Comparison of ENCODE assay signal across 23 cellular contexts in the genomic region with DNA sequence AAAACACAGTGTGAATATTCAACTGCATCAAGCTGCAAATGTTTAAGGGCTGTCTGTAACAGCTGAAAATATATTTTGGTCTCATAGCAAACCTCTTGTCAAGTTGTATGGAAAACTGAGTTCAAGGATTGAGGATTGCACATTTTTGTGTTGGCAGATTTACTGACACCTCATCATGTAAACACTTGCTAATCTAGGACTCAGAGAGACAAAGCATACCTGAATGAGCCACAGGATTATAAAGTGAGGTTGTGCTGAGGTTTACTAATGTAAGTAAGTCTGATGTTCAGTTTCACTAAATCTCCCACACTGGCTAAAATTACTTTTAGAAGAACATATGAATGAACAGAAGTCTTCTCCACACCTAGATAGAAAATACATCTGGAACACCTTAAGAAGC.
DNase-seq lines count a peak whose midpoint lies in the region; ATAC-seq and TF ChIP-seq lines count a peak whose summit lies in the region.
"Had no signal": no experiment of that assay in that cellular context is flagged by ENCODE, and none has a peak within 500 bp of the region (broad histone marks: within the 10 kb centered on the region; RNA-seq: fewer than 3 reads in every experiment).

No MANE protein-coding gene starts in this region.

- no peak overlapping the region for H2AFZ ChIP-seq in IMR-90 (replicated peaks; ENCODE audit: low read length, poor library complexity)
- H2AFZ ChIP-seq: PC-9 had no signal

- BruUV-seq in IMR-90 (replicated peaks; lab: Mats Ljungman, UMichigan), result no TSS peak

- H4K20me1 ChIP-seq in IMR-90 (ENCODE audit: insufficient read depth, low read length), result no peaks in the 10 kb centered on the region

- H2BK20ac ChIP-seq in IMR-90 (ENCODE audit: low read depth, low read length), result no peak overlapping the region

- H3K4me3 ChIP-seq in IMR-90 (ENCODE audit: insufficient read depth, low read depth, low read length), result no peak overlapping the region
- H3K4me3 ChIP-seq in retinal pigment epithelial cell (ENCODE audit: low read length), result no peak overlapping the region
- no peak overlapping the region for H3K4me3 ChIP-seq in endodermal cell (ENCODE audit: low read length)
- H3K4me3 ChIP-seq: A549, PC-9 had no signal

- no peak overlapping the region for H2BK120ac ChIP-seq in IMR-90 (ENCODE audit: low read depth, low read length)

- no peak overlapping the region for H4K8ac ChIP-seq in IMR-90 (ENCODE audit: low read depth in 2 of 2, low read length in 2 of 2)

- no peak overlapping the region for H3K14ac ChIP-seq in IMR-90 (replicated peaks; ENCODE audit: low read depth, low read length)

- H3K79me1 ChIP-seq in IMR-90 (ENCODE audit: low read depth in 1 of 2, low read length in 2 of 2), result no peaks in the 10 kb centered on the region

- H2AK9ac ChIP-seq in IMR-90 (replicated peaks; ENCODE audit: low read depth, low read length, poor library complexity), result no peak overlapping the region

- no peak overlapping the region for H3K4me2 ChIP-seq in IMR-90 (ENCODE audit: low read depth, low read length)
- H3K4me2 ChIP-seq: A549, KMS-11, PC-9 had no signal

- no peak overlapping the region for H3K56ac ChIP-seq in IMR-90 (ENCODE audit: extremely low read depth, insufficient read depth, low read length)

- no peak overlapping the region for H3K4ac ChIP-seq in IMR-90 (ENCODE audit: low read depth, low read length)

- no peak overlapping the region for H2BK15ac ChIP-seq in IMR-90 (ENCODE audit: low read depth, low read length)

- H3K18ac ChIP-seq in IMR-90 (ENCODE audit: low read depth, low read length), result no peak overlapping the region

- POLR2A ChIA-PET in IMR-90 (lab: Charles Lee; ENCODE audit: unreplicated experiment), result no interaction called here

- no peak overlapping the region for H3K27ac Mint-ChIP-seq in endodermal cell
- H3K27ac Mint-ChIP-seq: CD8-positive, alpha-beta memory T cell had no signal

- no peak overlapping the region for H4K5ac ChIP-seq in IMR-90 (ENCODE audit: low read depth, low read length)

- H3K4me1 ChIP-seq in IMR-90 (ENCODE audit: control insufficient read depth, insufficient read depth, low read length) (no peaks in the 10 kb centered on the region), endodermal cell (ENCODE audit: control insufficient read depth, insufficient read depth, low read length) (no peaks in the 10 kb centered on the region)
- H3K4me1 ChIP-seq: A549 had no signal

- no peaks in the 10 kb centered on the region for H3K27me3 ChIP-seq in IMR-90 (ENCODE audit: control insufficient read depth, insufficient read depth, low read length)
- H3K27me3 ChIP-seq in endodermal cell (ENCODE audit: control insufficient read depth, insufficient read depth, low read length, poor library complexity, severe bottlenecking), result no peaks in the 10 kb centered on the region

- no peak overlapping the region for H2AK5ac ChIP-seq in IMR-90 (ENCODE audit: low read depth, low read length)

- no peaks in the 10 kb centered on the region for H3K9me3 ChIP-seq in IMR-90 (ENCODE audit: control insufficient read depth, insufficient read depth, low read length)
- H3K9me3 ChIP-seq in endodermal cell (ENCODE audit: control insufficient read depth, low read length), result no peaks in the 10 kb centered on the region
- H3K9me3 ChIP-seq: A549 had no signal

- H3K4me1 Mint-ChIP-seq in endodermal cell, result peaks cover 8% of the 10 kb centered on the region
- H3K4me1 Mint-ChIP-seq: CD8-positive, alpha-beta memory T cell had no signal

- H3K36me3 Mint-ChIP-seq in endodermal cell (ENCODE audit: low read depth), result no peaks in the 10 kb centered on the region
- H3K36me3 Mint-ChIP-seq: CD8-positive, alpha-beta memory T cell had no signal

- DNase-seq in IMR-90 (peak; percentile 4), amniotic epithelial cell (ENCODE audit: low read depth) (peak; percentile 75), epithelial cell of prostate (ENCODE audit: low read depth, low spot score) (peak; percentile 12), retinal pigment epithelial cell (ENCODE audit: low read depth) (peak; percentile 34), SIG-M5 (lab: John Stamatoyannopoulos, UW) (no peak), endodermal cell (no peak)
- DNase-seq: CD8-positive, alpha-beta memory T cell; DMS79 treated with DMSO at 0.1 percent for 48 hours; GF-D8; NCI-H1092; NCI-H1417 treated with DMSO at 0.1 percent for 48 hours; NCI-H1694 treated with DMSO at 0.1 percent for 48 hours; NCI-H2081; NCI-H345; NCI-H510A treated with DMSO at 0.1 percent for 48 hours; NK-92 treated with Interleukin-12 subunit alpha and Interleukin-12 subunit beta, amount 100 ng/mL, for 24 hours; PC-9 had no signal

- TF ChIP-seq CTCF in IMR-90 (conservative IDR thresholded peaks at IDR 0.05; ENCODE audit: low read depth, low read length) (no peak), retinal pigment epithelial cell (conservative IDR thresholded peaks at IDR 0.05; ENCODE audit: low read depth, low read length) (no peak), endodermal cell (conservative IDR thresholded peaks at IDR 0.05) (no peak)

- CTCF ChIA-PET in IMR-90 (lab: Yijun Ruan, JAX), result no interaction called here

- H3K27ac ChIP-seq in IMR-90 (ENCODE audit: insufficient read depth, low read length) (no peak overlapping the region), epithelial cell of prostate (no peak overlapping the region), endodermal cell (ENCODE audit: low read depth, low read length) (no peak overlapping the region)
- H3K27ac ChIP-seq: A549, C4-2B, KMS-11, PC-9 had no signal

- dilution Hi-C loops in IMR-90 (cut with HindIII; ENCODE audit: low sequenced_read_pairs, unreplicated experiment), result no loop called here

- H4K91ac ChIP-seq in IMR-90 (ENCODE audit: insufficient read depth, low read depth, low read length), result no peak overlapping the region

- H2BK5ac ChIP-seq in IMR-90 (ENCODE audit: low read depth, low read length, poor library complexity, severe bottlenecking), result no peak overlapping the region

- H3K9me1 ChIP-seq in IMR-90 (ENCODE audit: insufficient read depth, low read length), result no peaks in the 10 kb centered on the region

- no peak for TF ChIP-seq POLR2A in IMR-90 (IDR thresholded peaks at IDR 0.05; ENCODE audit: low read depth, low read length)

- H3K27me3 Mint-ChIP-seq in endodermal cell (ENCODE audit: insufficient read depth), result no peaks in the 10 kb centered on the region

- intact Hi-C loops in IMR-90 (cut with micrococcal nuclease), result no loop called here

- no peak overlapping the region for H3K23ac ChIP-seq in IMR-90 (ENCODE audit: low read depth, low read length)

- no peak overlapping the region for H3K9ac ChIP-seq in IMR-90 (ENCODE audit: low read depth, low read length)
- H3K9ac ChIP-seq in endodermal cell (ENCODE audit: extremely low read depth, low read length, poor library complexity, severe bottlenecking), result no peak overlapping the region
- H3K9ac ChIP-seq: KMS-11 had no signal

- TF ChIP-seq RAD21 in IMR-90 (IDR thresholded peaks at IDR 0.05; ENCODE audit: low read length), result no peak

- H3K9me3 Mint-ChIP-seq in endodermal cell, result no peaks in the 10 kb centered on the region

- in situ Hi-C loops in IMR-90 (cut with MboI; ENCODE audit: low sequenced_read_pairs), result no loop called here

- H3K36me3 ChIP-seq in IMR-90 (ENCODE audit: control insufficient read depth, insufficient read depth, low read length), result no peaks in the 10 kb centered on the region
- H3K36me3 ChIP-seq in endodermal cell (ENCODE audit: control insufficient read depth, insufficient read depth, low read length), result no peaks in the 10 kb centered on the region

- H3K4me3 Mint-ChIP-seq in endodermal cell, result no peak overlapping the region
- H3K4me3 Mint-ChIP-seq: CD8-positive, alpha-beta memory T cell had no signal

- ATAC-seq in IMR-90 (ENCODE audit: low read depth) (no peak), GM18870 (IDR thresholded peaks at IDR 0.05; ENCODE audit: unreplicated experiment) (no peak)
- ATAC-seq: A549, HCT116, Right ventricle myocardium inferior had no signal

TF ChIP-seq in IMR-90, 13 proteins besides CTCF, POLR2A, EP300 and RAD21:
- TF ChIP-seq CHD1 (IDR thresholded peaks at IDR 0.05; ENCODE audit: low read depth, low read length), result no peak
- TF ChIP-seq NFE2L2 (IDR thresholded peaks at IDR 0.05; ENCODE audit: low read depth, low read length), result no peak
- no peak for TF ChIP-seq RFX5 (IDR thresholded peaks at IDR 0.05; ENCODE audit: low read depth, low read length)
- TF ChIP-seq MAFK (IDR thresholded peaks at IDR 0.05; ENCODE audit: low read depth, low read length), result no peak
- no peak for TF ChIP-seq USF2 (IDR thresholded peaks at IDR 0.05; ENCODE audit: low read depth, low read length)
TF ChIP-seq in IMR-90: peak in this region for 0.

Comparison
In these comparisons a context has a peak if more than half of its experiments do, and no peak if none do; other contexts are left out.
1. DNase-seq: peak in IMR-90 (single experiment), amniotic epithelial cell (single experiment), epithelial cell of prostate (single experiment) and retinal pigment epithelial cell (single experiment); none in SIG-M5 (single experiment) and endodermal cell (single experiment).